Comparison of ENCODE assay signal across 1 cellular context in the genomic region with DNA sequence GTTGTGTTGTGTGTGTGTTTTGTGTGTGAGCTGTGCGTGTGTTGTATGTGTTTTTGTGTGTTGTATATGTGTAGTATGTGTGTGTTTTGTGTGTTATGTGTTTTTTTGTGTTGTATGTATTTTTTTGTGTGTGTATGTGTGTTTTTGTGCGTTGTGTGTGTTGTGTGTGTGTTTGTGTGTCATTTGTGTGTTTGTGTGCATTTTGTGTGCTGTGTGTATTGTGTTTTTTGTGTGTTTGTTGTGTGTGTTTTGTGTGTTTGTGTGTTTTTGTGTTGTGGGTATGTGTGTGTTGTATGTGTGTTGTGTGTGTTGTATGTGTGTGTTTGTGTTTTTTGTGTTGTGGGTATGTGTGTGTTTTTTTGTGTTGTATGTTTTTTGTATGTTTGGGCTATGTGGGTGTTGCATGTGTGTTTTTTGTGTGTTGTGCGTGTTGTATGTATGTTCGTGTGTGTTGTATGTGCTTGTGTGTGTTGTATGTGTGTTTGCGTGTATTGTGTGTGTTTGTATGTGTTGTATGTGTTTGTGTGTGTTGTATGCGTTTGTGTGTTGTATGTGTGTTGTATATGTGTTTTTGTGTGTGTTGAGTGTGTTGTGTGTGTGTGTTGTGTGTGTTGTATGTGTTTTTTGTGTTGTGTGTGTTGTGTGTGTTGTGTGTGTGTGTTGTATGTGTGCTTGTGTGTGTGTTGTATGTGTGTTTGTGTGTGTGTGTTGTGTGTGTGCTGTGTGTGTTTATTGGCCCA.
TF ChIP-seq lines count a peak whose summit lies in the region.

No MANE protein-coding gene starts in this region.

TF ChIP-seq in endothelial cell of umbilical vein, 7 proteins besides CTCF, POLR2A, EP300 and RAD21 (continued from another document):
- TF ChIP-seq, protein P1, sequence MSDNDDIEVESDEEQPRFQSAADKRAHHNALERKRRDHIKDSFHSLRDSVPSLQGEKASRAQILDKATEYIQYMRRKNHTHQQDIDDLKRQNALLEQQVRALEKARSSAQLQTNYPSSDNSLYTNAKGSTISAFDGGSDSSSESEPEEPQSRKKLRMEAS (IDR thresholded peaks at IDR 0.05; ENCODE audit: insufficient read depth, insufficient read length) = no peak
- TF ChIP-seq MYC (IDR thresholded peaks at IDR 0.05; ENCODE audit: low read depth, low read length) = no peak
- no peak for TF ChIP-seq JUN (IDR thresholded peaks at IDR 0.05; ENCODE audit: borderline replicate concordance, insufficient read depth, insufficient read length, low read depth)
